Comparison of ENCODE assay signal across 18 cellular contexts in the genomic region with DNA sequence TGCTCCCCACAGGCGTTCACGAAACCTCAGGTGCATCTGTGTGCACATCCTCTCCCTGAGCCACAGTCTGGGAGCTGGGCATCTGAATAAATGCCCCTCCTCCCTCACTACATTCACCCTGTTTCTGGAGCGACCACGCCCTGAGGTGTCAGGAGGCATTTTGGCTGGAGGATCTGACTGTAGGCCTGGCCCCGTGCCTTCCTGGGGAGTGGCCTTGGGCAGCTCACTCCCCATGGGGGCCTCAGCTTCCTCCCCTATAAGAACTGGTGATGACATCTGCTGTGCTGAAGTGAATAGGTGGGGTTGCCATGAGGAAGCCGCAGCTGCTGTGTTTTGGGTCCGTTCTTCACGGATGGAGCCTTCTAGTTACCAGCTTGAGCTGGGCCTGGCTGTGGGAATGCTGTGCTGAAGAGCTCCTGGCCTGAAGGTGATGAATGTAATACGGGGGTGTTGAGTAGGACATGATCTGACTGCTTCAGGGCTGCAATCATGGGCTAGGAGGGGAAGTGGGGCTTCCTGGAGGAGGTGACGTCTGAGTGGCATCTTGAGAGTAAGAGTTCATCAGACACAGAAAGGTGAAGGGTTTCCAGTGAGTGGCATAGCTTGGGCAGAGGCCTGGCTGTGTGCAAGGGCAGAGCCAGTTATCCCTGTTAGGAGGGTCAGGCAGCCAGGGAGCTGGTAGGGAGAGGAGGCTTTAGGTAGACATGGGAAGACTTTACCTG. TPM values are rescaled to one million over a fixed set of nuclear protein-coding genes. Genes with fewer than 3 reads are reported as not detected.
DNase-seq lines count a peak whose midpoint lies in the region; ATAC-seq and TF ChIP-seq lines count a peak whose summit lies in the region.
"Had no signal": no experiment of that assay in that cellular context is flagged by ENCODE, and none has a peak within 500 bp of the region (broad histone marks: within the 10 kb centered on the region; RNA-seq: fewer than 3 reads in every experiment).

No MANE protein-coding gene starts in this region.

- H2AFZ ChIP-seq in GM23338 (no peak overlapping the region), neural progenitor cell (replicated peaks) (no peak overlapping the region)

- H3K36me3 ChIP-seq in GM23338 (ENCODE audit: insufficient read depth), result no peaks in the 10 kb centered on the region; the same call in 1 of the 2 replicates
- H3K36me3 ChIP-seq in neural progenitor cell, result no peaks in the 10 kb centered on the region
- H3K36me3 ChIP-seq: HAP-1, Peyer's patch had no signal

- H3K27ac Mint-ChIP-seq in GM23338 (peak overlapping the region; percentile 49; the same call in 1 of the 2 replicates), neural progenitor cell (peak overlapping the region; percentile 80)
- H3K27ac Mint-ChIP-seq: CD4-positive, CD25-positive, alpha-beta regulatory T cell; dendritic cell treated with granulocyte-macrophage colony-stimulating factor and Interleukin-4, amounts not matched to agents 40 ng/mL and 50 ng/mL, for 4 days had no signal

- H3K4me3 ChIP-seq in GM23338 (no peak overlapping the region), epithelial cell of esophagus (ENCODE audit: low read length) (no peak overlapping the region), neural progenitor cell (no peak overlapping the region)
- H3K4me3 ChIP-seq: HAP-1, Peyer's patch had no signal

- peaks cover 7% of the 10 kb centered on the region; the same call in 1 of the 3 replicates for H3K36me3 Mint-ChIP-seq in GM23338 (ENCODE audit: low read depth)
- peaks cover 11% of the 10 kb centered on the region for H3K36me3 Mint-ChIP-seq in neural progenitor cell
- H3K36me3 Mint-ChIP-seq: CD4-positive, CD25-positive, alpha-beta regulatory T cell had no signal

- peaks cover 78% of the 10 kb centered on the region for H3K4me1 Mint-ChIP-seq in GM23338
- H3K4me1 Mint-ChIP-seq in neural progenitor cell, result peaks cover 77% of the 10 kb centered on the region
- H3K4me1 Mint-ChIP-seq: CD4-positive, CD25-positive, alpha-beta regulatory T cell had no signal

- H4K20me1 ChIP-seq in GM23338 (replicated peaks; ENCODE audit: insufficient read depth) (peaks cover 38% of the 10 kb centered on the region), neural progenitor cell (ENCODE audit: low read depth) (peaks cover 100% of the 10 kb centered on the region)

- H3F3A ChIP-seq in GM23338 (replicated peaks; ENCODE audit: low read depth), result 0 out of 2 replicates have a peak, but pooled peaks cover 5% of the 10 kb centered on the region
- H3F3A ChIP-seq in neural progenitor cell (ENCODE audit: low read depth), result peaks cover 23% of the 10 kb centered on the region

- no peaks in the 10 kb centered on the region; the same call in 2 of the 3 replicates for H3K9me3 Mint-ChIP-seq in GM23338
- no peaks in the 10 kb centered on the region for H3K9me3 Mint-ChIP-seq in neural progenitor cell
- H3K9me3 Mint-ChIP-seq: dendritic cell treated with granulocyte-macrophage colony-stimulating factor and Interleukin-4, amounts not matched to agents 40 ng/mL and 50 ng/mL, for 4 days had no signal

- H3K27me3 Mint-ChIP-seq in GM23338 (ENCODE audit: insufficient read depth, low read depth, poor library complexity), result peaks cover 28% of the 10 kb centered on the region
- H3K27me3 Mint-ChIP-seq in neural progenitor cell (ENCODE audit: insufficient read depth, low read depth), result peaks cover 10% of the 10 kb centered on the region
- H3K27me3 Mint-ChIP-seq: CD4-positive, CD25-positive, alpha-beta regulatory T cell; dendritic cell treated with granulocyte-macrophage colony-stimulating factor and Interleukin-4, amounts not matched to agents 40 ng/mL and 50 ng/mL, for 4 days had no signal

- H3K4me2 ChIP-seq in GM23338 (no peak overlapping the region), neural progenitor cell (no peak overlapping the region)

- H3K9ac ChIP-seq in neural progenitor cell, result no peak overlapping the region

- H3K27me3 ChIP-seq in GM23338 (ENCODE audit: insufficient read depth) (no peaks in the 10 kb centered on the region), neural progenitor cell (no peaks in the 10 kb centered on the region)
- H3K27me3 ChIP-seq: Peyer's patch had no signal

- H3K27ac ChIP-seq in GM23338 (ENCODE audit: low read depth), result no peak overlapping the region
- no peak overlapping the region for H3K27ac ChIP-seq in neural progenitor cell
- H3K27ac ChIP-seq: Peyer's patch had no signal

- no peaks in the 10 kb centered on the region for H3K9me3 ChIP-seq in neural progenitor cell (ENCODE audit: low read depth)
- H3K9me3 ChIP-seq: HAP-1, Peyer's patch had no signal

- peaks cover 95% of the 10 kb centered on the region for H3K79me2 ChIP-seq in GM23338 (replicated peaks; ENCODE audit: insufficient read depth)
- H3K79me2 ChIP-seq in neural progenitor cell (ENCODE audit: low read depth), result peaks cover 96% of the 10 kb centered on the region

- DNase-seq in GM23338 (ENCODE audit: low spot score) (no peak), NCI-H69 (lab: John Stamatoyannopoulos, UW) (peak; percentile 89), epithelial cell of esophagus (ENCODE audit: low read depth) (peak; percentile 21), neural progenitor cell (ENCODE audit: low spot score) (no peak), hypothalamus (lab: John Stamatoyannopoulos, UW) (no peak), T-helper 9 cell (no peak)
- no peak for DNase-seq in stimulated activated CD4-positive, alpha-beta T cell treated with anti-CD3 and anti-CD28 coated beads, Interleukin-4, amount 100 ng/mL, for 24 hours
- DNase-seq: amygdala; CD4-positive, CD25-positive, alpha-beta regulatory T cell; foreskin melanocyte; MV-4-11; NCI-H2227 treated with DMSO at 0.1 percent for 48 hours; Peyer's patch; stimulated activated CD4-positive, alpha-beta T cell treated with anti-CD3 and anti-CD28 coated beads, Interleukin-4, amount 100 ng/mL, for 1 hour; stimulated activated naive CD8-positive, alpha-beta T cell treated with anti-CD3 and anti-CD28 coated beads, Interleukin-15, Interleukin-2, amounts not matched to agents 100 U/mL and 50 U/mL, for 24 hours had no signal

- ATAC-seq in GM23338 (no peak), HG03095 (IDR thresholded peaks at IDR 0.05; ENCODE audit: unreplicated experiment) (no peak)
- ATAC-seq: stimulated activated naive CD8-positive, alpha-beta T cell treated with anti-CD3 and anti-CD28 coated beads, Interleukin-15, Interleukin-2, amounts not matched to agents 100 U/mL and 50 U/mL, for 24 hours had no signal

- H3K9me2 ChIP-seq in GM23338 (ENCODE audit: insufficient read depth), result no peaks in the 10 kb centered on the region

- TF ChIP-seq CTCF in GM23338 (conservative IDR thresholded peaks at IDR 0.05; ENCODE audit: low read depth in 2 of 2), result no peak
- no peak for TF ChIP-seq CTCF in epithelial cell of esophagus (IDR thresholded peaks at IDR 0.05; ENCODE audit: insufficient read depth, low read depth, low read length, missing control alignments)
- TF ChIP-seq CTCF in neural progenitor cell (IDR thresholded peaks at IDR 0.05), result no peak

- H3K4me3 Mint-ChIP-seq in GM23338 (no peak overlapping the region), neural progenitor cell (no peak overlapping the region)
- H3K4me3 Mint-ChIP-seq: CD4-positive, CD25-positive, alpha-beta regulatory T cell; dendritic cell treated with granulocyte-macrophage colony-stimulating factor and Interleukin-4, amounts not matched to agents 40 ng/mL and 50 ng/mL, for 4 days had no signal

- H3K4me1 ChIP-seq in GM23338 (ENCODE audit: insufficient read depth) (peaks cover 34% of the 10 kb centered on the region), neural progenitor cell (peaks cover 51% of the 10 kb centered on the region)
- H3K4me1 ChIP-seq: HAP-1, Peyer's patch had no signal

TF ChIP-seq in GM23338, 12 proteins besides CTCF, POLR2A, EP300 and RAD21:
- TF ChIP-seq JUNB (IDR thresholded peaks at IDR 0.05; ENCODE audit: unreplicated experiment), result no peak
- TF ChIP-seq EZH2 (IDR thresholded peaks at IDR 0.05; ENCODE audit: low read depth, unreplicated experiment), result no peak
- TF ChIP-seq ZNF331 (CRISPR knock-in tag; IDR thresholded peaks at IDR 0.05; ENCODE audit: low read depth), result no peak
- TF ChIP-seq, protein P1, sequence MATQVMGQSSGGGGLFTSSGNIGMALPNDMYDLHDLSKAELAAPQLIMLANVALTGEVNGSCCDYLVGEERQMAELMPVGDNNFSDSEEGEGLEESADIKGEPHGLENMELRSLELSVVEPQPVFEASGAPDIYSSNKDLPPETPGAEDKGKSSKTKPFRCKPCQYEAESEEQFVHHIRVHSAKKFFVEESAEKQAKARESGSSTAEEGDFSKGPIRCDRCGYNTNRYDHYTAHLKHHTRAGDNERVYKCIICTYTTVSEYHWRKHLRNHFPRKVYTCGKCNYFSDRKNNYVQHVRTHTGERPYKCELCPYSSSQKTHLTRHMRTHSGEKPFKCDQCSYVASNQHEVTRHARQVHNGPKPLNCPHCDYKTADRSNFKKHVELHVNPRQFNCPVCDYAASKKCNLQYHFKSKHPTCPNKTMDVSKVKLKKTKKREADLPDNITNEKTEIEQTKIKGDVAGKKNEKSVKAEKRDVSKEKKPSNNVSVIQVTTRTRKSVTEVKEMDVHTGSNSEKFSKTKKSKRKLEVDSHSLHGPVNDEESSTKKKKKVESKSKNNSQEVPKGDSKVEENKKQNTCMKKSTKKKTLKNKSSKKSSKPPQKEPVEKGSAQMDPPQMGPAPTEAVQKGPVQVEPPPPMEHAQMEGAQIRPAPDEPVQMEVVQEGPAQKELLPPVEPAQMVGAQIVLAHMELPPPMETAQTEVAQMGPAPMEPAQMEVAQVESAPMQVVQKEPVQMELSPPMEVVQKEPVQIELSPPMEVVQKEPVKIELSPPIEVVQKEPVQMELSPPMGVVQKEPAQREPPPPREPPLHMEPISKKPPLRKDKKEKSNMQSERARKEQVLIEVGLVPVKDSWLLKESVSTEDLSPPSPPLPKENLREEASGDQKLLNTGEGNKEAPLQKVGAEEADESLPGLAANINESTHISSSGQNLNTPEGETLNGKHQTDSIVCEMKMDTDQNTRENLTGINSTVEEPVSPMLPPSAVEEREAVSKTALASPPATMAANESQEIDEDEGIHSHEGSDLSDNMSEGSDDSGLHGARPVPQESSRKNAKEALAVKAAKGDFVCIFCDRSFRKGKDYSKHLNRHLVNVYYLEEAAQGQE (IDR thresholded peaks at IDR 0.05; ENCODE audit: unreplicated experiment), result no peak

RNA-seq across cellular contexts. Expression of a gene that starts 58.2 kb away (rescaled TPM):
- total RNA-seq in GM23338 (2014; rRNA removed; shearing (Covaris generic)), result 41.7 and 53.6 TPM in 2 replicates
- polyA plus RNA-seq in GM23338 (2016; fragmentation: Nextera tagmentation; extraction: Ambion mirVana), result 57.0 and 67.1 TPM in 2 replicates
- 9.4 and 39.6 TPM in 2 replicates for total RNA-seq in neural progenitor cell (ENCODE audit: low replicate concordance)
- total RNA-seq: CD4-positive, CD25-positive, alpha-beta regulatory T cell had no signal
- polyA plus RNA-seq: CD4-positive, CD25-positive, alpha-beta regulatory T cell had no signal

Comparison
In these comparisons a context has a peak if more than half of its experiments do, and no peak if none do; other contexts are left out.
1. DNase-seq: peak in NCI-H69 (single experiment) and epithelial cell of esophagus (single experiment); none in GM23338 (single experiment), neural progenitor cell (single experiment), stimulated activated CD4-positive, alpha-beta T cell treated with anti-CD3 and anti-CD28 coated beads, Interleukin-4, amount 100 ng/mL, for 24 hours (single experiment), hypothalamus (0 of 51) and T-helper 9 cell (single experiment).